22 cellular contexts compared by ENCODE assay signal in genomic region chr4:5992171-5993062, GRCh38. TPM values are rescaled to one million over a fixed set of nuclear protein-coding genes. Genes with fewer than 3 reads are reported as not detected.
DNase-seq lines count a peak whose midpoint lies in the region; ATAC-seq and TF ChIP-seq lines count a peak whose summit lies in the region.
"Had no signal": no experiment of that assay in that cellular context is flagged by ENCODE, and none has a peak within 500 bp of the region (broad histone marks: within the 10 kb centered on the region; RNA-seq: fewer than 3 reads in every experiment).

No MANE protein-coding gene starts in this region.

- no peaks in the 10 kb centered on the region for H3K9me2 ChIP-seq in OCI-LY7 (ENCODE audit: insufficient read depth, low read length)

- H3K27me3 ChIP-seq in upper lobe of left lung, result no peaks in the 10 kb centered on the region
- H3K27me3 ChIP-seq: brain microvascular endothelial cell had no signal

- H3K36me3 ChIP-seq in OCI-LY7 (ENCODE audit: insufficient read depth, low read length), result no peaks in the 10 kb centered on the region
- no peaks in the 10 kb centered on the region for H3K36me3 ChIP-seq in upper lobe of left lung
- H3K36me3 ChIP-seq: brain microvascular endothelial cell, neutrophil had no signal

- H4K20me1 ChIP-seq in OCI-LY7 (ENCODE audit: insufficient read depth, low read length), result no peaks in the 10 kb centered on the region

- no peak overlapping the region for H2AFZ ChIP-seq in OCI-LY7 (ENCODE audit: low read length)

- H3K27ac ChIP-seq in OCI-LY7 (ENCODE audit: low read depth, low read length, poor library complexity, severe bottlenecking) (no peak overlapping the region), upper lobe of left lung (no peak overlapping the region)
- H3K27ac ChIP-seq: 22Rv1, brain microvascular endothelial cell, neutrophil had no signal

- no TSS peak for BruUV-seq in OCI-LY7 (replicated peaks; lab: Mats Ljungman, UMichigan)

- TF ChIP-seq EP300 in upper lobe of left lung (IDR thresholded peaks at IDR 0.05), result no peak

- H3K4me1 ChIP-seq in OCI-LY7 (ENCODE audit: insufficient read depth, low read length, poor library complexity, severe bottlenecking) (peaks cover 7% of the 10 kb centered on the region), upper lobe of left lung (no peaks in the 10 kb centered on the region)

- POLR2A ChIA-PET in OCI-LY7 (lab: Charles Lee), result no interaction called here

- ATAC-seq in upper lobe of left lung (ENCODE audit: low FRiP score in 2 of 2), result no peak
- ATAC-seq: activated CD8-positive, alpha-beta memory T cell treated with anti-CD3 and anti-CD28 coated beads, Interleukin-2, amount 10 ng/mL, durations not matched to agents 7 days and 5 days; HepG2; stimulated activated naive CD8-positive, alpha-beta T cell treated with anti-CD3 and anti-CD28 coated beads, Interleukin-15, amount 100 ng/mL, for 72 hours had no signal

- CTCF ChIA-PET in OCI-LY7 (lab: Charles Lee; ENCODE audit: unreplicated experiment), result interaction anchor here (0.6 kb wide), 1 partner anchor 75 kb away, joined by 3 read pairs; no protein-coding TSS in a partner anchor

- intact Hi-C loops in OCI-LY7 (cut with micrococcal nuclease; ENCODE audit: unreplicated experiment), result no loop called here
- intact Hi-C loops in posterior vena cava (cut with DNase I), result no loop called here

- no peak overlapping the region for H3K4me3 ChIP-seq in OCI-LY7 (ENCODE audit: low read depth, low read length, poor library complexity, severe bottlenecking)
- H3K4me3 ChIP-seq in upper lobe of left lung, result no peak overlapping the region

- 76 to 77% methylated on average over 19 to 24 of the region's 24 CpGs for WGBS in upper lobe of left lung, 2 donors

- H3K4me2 ChIP-seq in OCI-LY7 (ENCODE audit: low read length), result no peak overlapping the region

- H3K9me3 ChIP-seq in OCI-LY7 (ENCODE audit: low read length) (no peaks in the 10 kb centered on the region), upper lobe of left lung (no peaks in the 10 kb centered on the region)
- H3K9me3 ChIP-seq: neutrophil had no signal

- TF ChIP-seq POLR2A in upper lobe of left lung (IDR thresholded peaks at IDR 0.05), result no peak

- no peaks in the 10 kb centered on the region for H3K79me2 ChIP-seq in OCI-LY7 (ENCODE audit: insufficient read depth, low read depth, low read length)

- DNase-seq in NCI-H187 (lab: John Stamatoyannopoulos, UW) (peak; percentile 29 to 48), NCI-H187 treated with DMSO at 0.1 percent for 48 hours (lab: John Stamatoyannopoulos, UW) (no peak), NAMALWA (ENCODE audit: low spot score) (peak; percentile 53), OCI-LY7 (ENCODE audit: low spot score) (peak; percentile 55), posterior vena cava (ENCODE audit: low spot score) (peak; percentile 54), NCI-H2029 (lab: John Stamatoyannopoulos, UW) (no peak), upper lobe of left lung (no peak), SIG-M5 treated with dmso at 0.1 percent for 504 hours (lab: John Stamatoyannopoulos, UW; ENCODE audit: unreplicated experiment) (no peak)
- DNase-seq: activated CD4-positive, alpha-beta T cell treated with anti-CD3 and anti-CD28 coated beads for 48 hours; activated CD8-positive, alpha-beta memory T cell treated with anti-CD3 and anti-CD28 coated beads, Interleukin-2, amount 10 ng/mL, durations not matched to agents 7 days and 5 days; brain microvascular endothelial cell; COR-L47; NCI-H1694 treated with DMSO at 0.1 percent for 48 hours; OCI-M1; SIG-M5; stimulated activated CD4-positive, alpha-beta T cell treated with anti-CD3 and anti-CD28 coated beads, Interleukin-4, amount 100 ng/mL, for 24 hours; stimulated activated naive CD8-positive, alpha-beta T cell treated with anti-CD3 and anti-CD28 coated beads, Interleukin-15, amount 100 ng/mL, for 72 hours had no signal

- TF ChIP-seq CTCF in OCI-LY7 (conservative IDR thresholded peaks at IDR 0.05; ENCODE audit: low read length), result no peak
- no peak for TF ChIP-seq CTCF in upper lobe of left lung (IDR thresholded peaks at IDR 0.05)

RNA-seq across cellular contexts. Expression of gene C4orf50, which starts 25.8 kb away (rescaled TPM):
- 0.06 TPM in 1 of 2 replicates, not detected in the other for total RNA-seq in OCI-LY7 (2014; rRNA removed; shearing (Covaris generic))
- total RNA-seq in OCI-LY7 (2022), result not detected in 2 replicates
- not detected for total RNA-seq in posterior vena cava
- total RNA-seq in upper lobe of left lung, result 1 to 10 TPM in 2 of 6 donors, under 1 TPM in 4; 0.03 to 1.3 (median 0.65) TPM
- total RNA-seq: endothelial cell of umbilical vein, HepG2, M059J had no signal

Comparison
In these comparisons a context has a peak if more than half of its experiments do, and no peak if none do; other contexts are left out.
1. DNase-seq: peak in NCI-H187 (2 of 2), NAMALWA (single experiment), OCI-LY7 (single experiment) and posterior vena cava (single experiment); none in NCI-H187 treated with DMSO at 0.1 percent for 48 hours (single experiment), NCI-H2029 (single experiment), upper lobe of left lung (0 of 2) and SIG-M5 treated with dmso at 0.1 percent for 504 hours (single experiment).